26 cellular contexts compared by ENCODE assay signal in the genomic region with DNA sequence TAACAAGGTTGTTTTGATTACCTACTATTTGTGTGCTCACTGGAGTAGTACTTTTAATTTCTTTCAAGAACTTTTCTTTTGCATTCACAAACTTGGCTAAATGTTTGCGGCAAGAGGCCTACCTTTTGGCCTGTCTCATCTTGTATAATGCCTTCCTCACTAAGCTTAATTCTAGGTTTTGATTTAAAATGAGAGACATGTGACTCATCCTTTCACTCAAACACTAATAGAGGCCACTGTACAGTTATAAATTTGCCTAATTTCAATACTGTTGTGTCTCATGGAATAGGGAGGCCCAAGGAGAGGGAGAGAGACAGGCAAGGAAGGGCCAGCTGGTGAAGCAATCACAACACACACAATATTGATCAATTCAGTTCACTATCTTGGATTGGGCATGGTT.
"Had no signal": no experiment of that assay in that cellular context is flagged by ENCODE, and none has a peak within 500 bp of the region (broad histone marks: within the 10 kb centered on the region; RNA-seq: fewer than 3 reads in every experiment).

No MANE protein-coding gene starts in this region.

- DNase-seq: hypothalamus; immature natural killer cell; left ventricle myocardium inferior; midbrain; mucosa of descending colon; naive thymus-derived CD4-positive, alpha-beta T cell; ovary; right lobe of liver; stimulated activated CD4-positive, alpha-beta T cell treated with anti-CD3 and anti-CD28 coated beads, Interleukin-1b, Interleukin-23, amount 100 ng/mL, for 48 hours; stimulated activated CD4-positive, alpha-beta T cell treated with anti-CD3 and anti-CD28 coated beads, Interleukin-2, amount 100 ng/mL, for 48 hours; stimulated activated CD4-positive, alpha-beta T cell treated with anti-CD3 and anti-CD28 coated beads, Interleukin-4, amount 100 ng/mL, for 4 hours; stimulated activated CD8-positive, alpha-beta memory T cell treated with anti-CD3 and anti-CD28 coated beads, Interleukin-4, amount 100 ng/mL, for 48 hours; stimulated activated naive CD4-positive, alpha-beta T cell treated with Interleukin-2 at 50 U/mL for 16 hours; stimulated activated naive CD8-positive, alpha-beta T cell treated with anti-CD3 and anti-CD28 coated beads, Interleukin-15, amount 100 ng/mL, for 72 hours; substantia nigra had no signal

- H3K9me3 ChIP-seq: left ventricle myocardium inferior, mucosa of descending colon, ovary, right atrium auricular region, right lobe of liver, tibial nerve, vagina had no signal

- H3K4me3 ChIP-seq: left ventricle myocardium inferior, lung, mucosa of descending colon, ovary, right atrium auricular region, right lobe of liver, smooth muscle cell, tibial nerve, vagina had no signal

- H3K9me3 Mint-ChIP-seq: natural killer cell treated with Interleukin-12 subunit alpha and Interleukin-12 subunit beta and Interleukin-15 and Interleukin-18, amount 100 ng/mL, for 72 hours had no signal

- H3K27ac Mint-ChIP-seq: memory B cell; natural killer cell treated with Interleukin-12 subunit alpha and Interleukin-12 subunit beta and Interleukin-15 and Interleukin-18, amount 100 ng/mL, for 72 hours; progenitor cell of endocrine pancreas; stimulated activated memory B cell treated with anti-CD40 and anti-IgM and Interleukin-4, amounts not matched to agents 10 μg/mL and 1 μg/mL and 100 μg/mL, for 72 hours; stimulated activated naive CD8-positive, alpha-beta T cell treated with anti-CD3 and anti-CD28 coated beads, Interleukin-15, amount 100 ng/mL, for 72 hours; type B pancreatic cell had no signal

- H3K4me2 ChIP-seq: smooth muscle cell had no signal

- H3K27me3 ChIP-seq: ovary, right atrium auricular region, right lobe of liver, tibial nerve, vagina had no signal

- H3K36me3 ChIP-seq: left ventricle myocardium inferior, ovary, right atrium auricular region, right lobe of liver, vagina had no signal

- H3K27me3 Mint-ChIP-seq: memory B cell; naive thymus-derived CD4-positive, alpha-beta T cell; natural killer cell treated with Interleukin-12 subunit alpha and Interleukin-12 subunit beta and Interleukin-15 and Interleukin-18, amount 100 ng/mL, for 72 hours; progenitor cell of endocrine pancreas; stimulated activated memory B cell treated with anti-CD40 and anti-IgM and Interleukin-4, amounts not matched to agents 10 μg/mL and 1 μg/mL and 100 μg/mL, for 72 hours; stimulated activated naive CD8-positive, alpha-beta T cell treated with anti-CD3 and anti-CD28 coated beads, Interleukin-15, amount 100 ng/mL, for 72 hours; type B pancreatic cell had no signal

- H3K4me3 Mint-ChIP-seq: immature natural killer cell; memory B cell; natural killer cell treated with Interleukin-12 subunit alpha and Interleukin-12 subunit beta and Interleukin-15 and Interleukin-18, amount 100 ng/mL, for 72 hours; stimulated activated memory B cell treated with anti-CD40 and anti-IgM and Interleukin-4, amounts not matched to agents 10 μg/mL and 1 μg/mL and 100 μg/mL, for 72 hours; stimulated activated naive CD8-positive, alpha-beta T cell treated with anti-CD3 and anti-CD28 coated beads, Interleukin-15, amount 100 ng/mL, for 72 hours; type B pancreatic cell had no signal

- FAIRE-seq: islet of Langerhans had no signal

- ATAC-seq: mucosa of descending colon; naive thymus-derived CD4-positive, alpha-beta T cell; natural killer cell treated with Interleukin-12 subunit alpha and Interleukin-12 subunit beta and Interleukin-15 and Interleukin-18, amount 100 ng/mL, for 72 hours; right lobe of liver; stimulated activated memory B cell treated with anti-CD40 and anti-IgM and Interleukin-4, amounts not matched to agents 10 μg/mL and 1 μg/mL and 100 μg/mL, for 72 hours; stimulated activated naive CD8-positive, alpha-beta T cell treated with anti-CD3 and anti-CD28 coated beads, Interleukin-15, amount 100 ng/mL, for 72 hours had no signal

- H3K27ac ChIP-seq: left ventricle myocardium inferior, ovary, right atrium auricular region, right lobe of liver, tibial nerve, vagina had no signal
